ENCODE assay signal across 29 cellular contexts in genomic region chr16:66095676-66096075, GRCh38.
DNase-seq lines count a peak whose midpoint lies in the region; ATAC-seq and TF ChIP-seq lines count a peak whose summit lies in the region.
"Had no signal": no experiment of that assay in that cellular context is flagged by ENCODE, and none has a peak within 500 bp of the region (broad histone marks: within the 10 kb centered on the region; RNA-seq: fewer than 3 reads in every experiment).

No MANE protein-coding gene starts in this region.

- no peaks in the 10 kb centered on the region for H3K4me1 ChIP-seq in KMS-11 (ENCODE audit: low read depth, poor library complexity, severe bottlenecking)
- H3K4me1 ChIP-seq: pancreas had no signal

- H3K27ac ChIP-seq in C4-2B (no peak overlapping the region), KMS-11 (no peak overlapping the region)
- H3K27ac ChIP-seq: BLaER1 treated with 17β-estradiol and CSF1 and Interleukin-3, amounts not matched to agents 10 nM and 100 nM; coronary artery; pancreas; PC-9; tibial nerve; WERI-Rb-1 had no signal

- H3K4me2 ChIP-seq in KMS-11, result no peak overlapping the region
- H3K4me2 ChIP-seq: BLaER1 treated with 17β-estradiol and CSF1 and Interleukin-3, amounts not matched to agents 10 nM and 100 nM; PC-9 had no signal

- no peak for DNase-seq in choroid plexus epithelial cell (ENCODE audit: low read depth)
- DNase-seq in iPS-NIHi7 (ENCODE audit: extremely low spot score), result peak; percentile 64
- DNase-seq in GM20000 (ENCODE audit: low spot score), result no peak
- DNase-seq in cortex of kidney (lab: John Stamatoyannopoulos, UW), result no peak
- DNase-seq in H4 (ENCODE audit: low spot score), result no peak
- DNase-seq: ACHN; activated CD4-positive, alpha-beta T cell treated with anti-CD3 and anti-CD28 coated beads, Interleukin-2, amount 50 U/mL, for 1 hour; activated naive CD4-positive, alpha-beta T cell treated with anti-CD3 and anti-CD28 coated beads, Interleukin-2, amount 10 ng/mL, durations not matched to agents 7 days and 5 days; COR-L47; DMS79; GF-D8; NCI-H1048; NCI-H1694 treated with DMSO at 0.1 percent for 48 hours; NCI-H2171 treated with DMSO at 0.1 percent for 48 hours; NCI-H524; pancreas; PC-9; retina; SHP77; SW 1271; T-helper 9 cell; WERI-Rb-1 had no signal

- no peaks in the 10 kb centered on the region for H3K79me2 ChIP-seq in KMS-11 (ENCODE audit: insufficient read depth, low read depth)

- H3K27me3 ChIP-seq in KMS-11 (ENCODE audit: insufficient read depth, low read depth), result no peaks in the 10 kb centered on the region
- H3K27me3 ChIP-seq: BLaER1 treated with 17β-estradiol and CSF1 and Interleukin-3, amounts not matched to agents 10 nM and 100 nM; pancreas; tibial nerve had no signal

- no peaks in the 10 kb centered on the region for H3K36me3 ChIP-seq in KMS-11 (ENCODE audit: insufficient read depth)
- H3K36me3 ChIP-seq: BLaER1 treated with 17β-estradiol and CSF1 and Interleukin-3, amounts not matched to agents 10 nM and 100 nM; pancreas; tibial nerve; WERI-Rb-1 had no signal

- no peak overlapping the region for H3K4me3 ChIP-seq in KMS-11 (IDR thresholded peaks at IDR 0.05; ENCODE audit: insufficient read depth, low read depth, low read length)
- no peak overlapping the region for H3K4me3 ChIP-seq in choroid plexus epithelial cell (ENCODE audit: low read depth, low read length)
- H3K4me3 ChIP-seq: BLaER1 treated with 17β-estradiol and CSF1 and Interleukin-3, amounts not matched to agents 10 nM and 100 nM; coronary artery; pancreas; PC-9; tibial nerve had no signal

- H2AFZ ChIP-seq in KMS-11 (ENCODE audit: low read depth), result no peak overlapping the region
- H2AFZ ChIP-seq: PC-9 had no signal

- H3K9ac ChIP-seq in KMS-11, result no peak overlapping the region
- H3K9ac ChIP-seq: BLaER1 treated with 17β-estradiol and CSF1 and Interleukin-3, amounts not matched to agents 10 nM and 100 nM had no signal

- peak; percentile 23 for TF ChIP-seq CTCF in C4-2B (conservative IDR thresholded peaks at IDR 0.05)
- TF ChIP-seq CTCF in KMS-11 (conservative IDR thresholded peaks at IDR 0.05; ENCODE audit: low read depth, low read length), result 0 out of 2 replicates have a peak, but pooled peaks have one; percentile 16
- TF ChIP-seq CTCF in choroid plexus epithelial cell (conservative IDR thresholded peaks at IDR 0.05; ENCODE audit: low read depth, low read length), result peak; percentile 40
- no peak for TF ChIP-seq CTCF in GM20000 (IDR thresholded peaks at IDR 0.05; ENCODE audit: extremely low read depth, missing control alignments)

- no peaks in the 10 kb centered on the region for H4K20me1 ChIP-seq in KMS-11 (ENCODE audit: insufficient read depth)
- H4K20me1 ChIP-seq: BLaER1 treated with 17β-estradiol and CSF1 and Interleukin-3, amounts not matched to agents 10 nM and 100 nM had no signal

- no peak for ATAC-seq in GM18498 (IDR thresholded peaks at IDR 0.05; ENCODE audit: unreplicated experiment)
- ATAC-seq: natural killer cell treated with Interleukin-12 subunit alpha and Interleukin-12 subunit beta and Interleukin-15 and Interleukin-18, amount 100 ng/mL, for 72 hours; pancreas had no signal
